Comparison of ENCODE assay signal across 19 cellular contexts in the genomic region with DNA sequence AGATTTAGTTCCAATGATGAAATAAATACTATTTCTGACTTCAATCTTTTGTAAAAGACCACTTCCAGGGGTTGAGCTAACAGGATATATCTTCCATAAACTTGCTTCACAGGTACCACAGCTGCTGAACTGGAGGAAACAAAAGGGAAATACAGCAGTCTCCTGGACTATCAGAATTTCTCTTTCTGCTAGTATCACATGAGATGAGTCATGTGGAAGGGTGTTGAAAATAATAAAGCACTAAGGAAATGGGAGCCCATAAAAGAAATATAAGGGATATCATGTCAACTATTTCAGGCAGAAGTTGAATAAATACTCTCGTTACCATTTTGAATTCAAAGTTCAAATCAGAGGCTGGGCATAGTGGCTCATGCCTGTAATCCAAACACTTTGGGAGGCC.
"Had no signal": no experiment of that assay in that cellular context is flagged by ENCODE, and none has a peak within 500 bp of the region (broad histone marks: within the 10 kb centered on the region; RNA-seq: fewer than 3 reads in every experiment).

No MANE protein-coding gene starts in this region.

- H3K4me1 ChIP-seq: esophagus muscularis mucosa, gastroesophageal sphincter, right atrium auricular region, sigmoid colon, tibial artery, uterus had no signal

- H3K27ac Mint-ChIP-seq: naive thymus-derived CD8-positive, alpha-beta T cell had no signal

- H3K4me1 Mint-ChIP-seq: naive thymus-derived CD8-positive, alpha-beta T cell had no signal

- H3K27ac ChIP-seq: coronary artery, dorsolateral prefrontal cortex, epithelial cell of prostate, esophagus muscularis mucosa, gastroesophageal sphincter, neutrophil, right atrium auricular region, sigmoid colon, skin epidermis, tibial artery, upper lobe of left lung, uterus had no signal

- FAIRE-seq: kidney had no signal

- H3K4me3 Mint-ChIP-seq: naive thymus-derived CD8-positive, alpha-beta T cell had no signal

- H3K27me3 ChIP-seq: gastroesophageal sphincter, right atrium auricular region, sigmoid colon, upper lobe of left lung, uterus had no signal

- H3K36me3 ChIP-seq: esophagus muscularis mucosa, gastroesophageal sphincter, neutrophil, right atrium auricular region, sigmoid colon, tibial artery, upper lobe of left lung, uterus had no signal

- DNase-seq: dorsolateral prefrontal cortex; effector CD8-positive, alpha-beta T cell; glutamatergic neuron; kidney; mammary epithelial cell; naive thymus-derived CD8-positive, alpha-beta T cell; posterior cingulate gyrus; sigmoid colon; stimulated activated naive CD4-positive, alpha-beta T cell; tibial artery; upper lobe of left lung; uterus had no signal

- ATAC-seq: gastroesophageal sphincter; naive thymus-derived CD8-positive, alpha-beta T cell had no signal

- H3K4me3 ChIP-seq: coronary artery, dorsolateral prefrontal cortex, esophagus muscularis mucosa, gastroesophageal sphincter, right atrium auricular region, sigmoid colon, skin epidermis, tibial artery, upper lobe of left lung, uterus had no signal

- H3K9me3 ChIP-seq: esophagus muscularis mucosa, gastroesophageal sphincter, neutrophil, right atrium auricular region, sigmoid colon, tibial artery, upper lobe of left lung, uterus had no signal

- H3K36me3 Mint-ChIP-seq: naive thymus-derived CD8-positive, alpha-beta T cell had no signal

- H3K9me3 Mint-ChIP-seq: naive thymus-derived CD8-positive, alpha-beta T cell had no signal
